Comparison of ENCODE assay signal across 13 cellular contexts in genomic region chr11:35177370-35177769, GRCh38. TPM values are rescaled to one million over a fixed set of nuclear protein-coding genes. Genes with fewer than 3 reads are reported as not detected.
DNase-seq lines count a peak whose midpoint lies in the region; ATAC-seq and TF ChIP-seq lines count a peak whose summit lies in the region.
"Had no signal": no experiment of that assay in that cellular context is flagged by ENCODE, and none has a peak within 500 bp of the region (broad histone marks: within the 10 kb centered on the region; RNA-seq: fewer than 3 reads in every experiment).

No MANE protein-coding gene starts in this region.

- no peak overlapping the region for H2AK5ac ChIP-seq in trophoblast cell (ENCODE audit: low read length)

- no peaks in the 10 kb centered on the region for H4K20me1 ChIP-seq in SK-N-SH (ENCODE audit: insufficient read depth)
- H4K20me1 ChIP-seq in Karpas-422 (ENCODE audit: insufficient read depth, low read depth, low read length), result no peaks in the 10 kb centered on the region

- no peaks in the 10 kb centered on the region for H3K9me3 ChIP-seq in SK-N-SH
- H3K9me3 ChIP-seq in trophoblast cell (ENCODE audit: insufficient read depth, low read depth, low read length), result no peaks in the 10 kb centered on the region
- no peaks in the 10 kb centered on the region for H3K9me3 ChIP-seq in Karpas-422 (ENCODE audit: low read length)
- H3K9me3 ChIP-seq: A549 had no signal

- no peak for TF ChIP-seq CTCF in SK-N-SH (IDR thresholded peaks at IDR 0.05)

- POLR2A ChIA-PET in SK-N-SH (lab: Yijun Ruan, JAX), result no interaction called here

- H3K23ac ChIP-seq in trophoblast cell (ENCODE audit: low read length), result peak overlapping the region; percentile 61

- H3K79me1 ChIP-seq in trophoblast cell (ENCODE audit: low read length), result no peaks in the 10 kb centered on the region

- TF ChIP-seq EP300 in SK-N-SH (IDR thresholded peaks at IDR 0.05; ENCODE audit: borderline replicate concordance in 1 of 2, low read depth in 1 of 2, low read length in 1 of 2), result no peak

- no peak overlapping the region for H2BK120ac ChIP-seq in trophoblast cell (ENCODE audit: insufficient read depth, low read length, poor library complexity)

- peaks cover 95% of the 10 kb centered on the region for H3K79me2 ChIP-seq in SK-N-SH (ENCODE audit: insufficient read depth)
- H3K79me2 ChIP-seq in trophoblast cell (ENCODE audit: control insufficient read depth, insufficient read depth, low read length, poor library complexity), result no peaks in the 10 kb centered on the region
- H3K79me2 ChIP-seq in Karpas-422 (ENCODE audit: low read length), result no peaks in the 10 kb centered on the region

- no peak overlapping the region for H3K4me3 Mint-ChIP-seq in activated naive CD8-positive, alpha-beta T cell treated with anti-CD3 and anti-CD28 coated beads, Interleukin-2, amount 50 U/mL, for 24 hours

- no peak for TF ChIP-seq RAD21 in SK-N-SH (IDR thresholded peaks at IDR 0.05; ENCODE audit: low read length)

- H3K9me2 ChIP-seq in SK-N-SH (no peaks in the 10 kb centered on the region), Karpas-422 (replicated peaks; ENCODE audit: insufficient read depth, low read length) (no peaks in the 10 kb centered on the region)

- H3K4me2 ChIP-seq in SK-N-SH, result no peak overlapping the region
- no peak overlapping the region for H3K4me2 ChIP-seq in trophoblast cell (ENCODE audit: low read length)
- H3K4me2 ChIP-seq in Karpas-422 (ENCODE audit: low read depth, low read length, poor library complexity, severe bottlenecking), result no peak overlapping the region

- WGBS in SK-N-SH (ENCODE audit: low lambda C conversion rate), result 95% methylated on average over 5 of the region's 5 CpGs
- WGBS in trophoblast cell (ENCODE audit: extremely low coverage, insufficient coverage, insufficient read length), result no CpG with 5 or more reads among the region's 5 CpGs

- H3K27ac Mint-ChIP-seq in activated naive CD8-positive, alpha-beta T cell treated with anti-CD3 and anti-CD28 coated beads, Interleukin-2, amount 50 U/mL, for 24 hours, result peak overlapping the region; percentile 93

- H3K18ac ChIP-seq in trophoblast cell (ENCODE audit: low read length), result no peak overlapping the region

- no peak overlapping the region for H2AFZ ChIP-seq in SK-N-SH (ENCODE audit: low read depth)
- H2AFZ ChIP-seq in trophoblast cell (ENCODE audit: insufficient read depth, low read length, poor library complexity), result no peak overlapping the region
- no peak overlapping the region for H2AFZ ChIP-seq in Karpas-422 (ENCODE audit: low read length)

- H4K91ac ChIP-seq in trophoblast cell (ENCODE audit: low read depth, low read length), result no peak overlapping the region

- peaks cover 90% of the 10 kb centered on the region for H3K4me1 Mint-ChIP-seq in activated naive CD8-positive, alpha-beta T cell treated with anti-CD3 and anti-CD28 coated beads, Interleukin-2, amount 50 U/mL, for 24 hours

- ATAC-seq in SK-N-SH treated with all-trans-retinoic acid at 6 μM for 48 hours (peak; percentile 30; the same call in 2 of the 3 replicates), Right ventricle myocardium inferior (no peak)
- ATAC-seq in activated naive CD8-positive, alpha-beta T cell treated with anti-CD3 and anti-CD28 coated beads, Interleukin-2, amount 50 U/mL, for 24 hours, result peak; percentile 85
- ATAC-seq: A549 had no signal

- H3K9ac ChIP-seq in SK-N-SH, result no peak overlapping the region
- no peak overlapping the region for H3K9ac ChIP-seq in trophoblast cell (ENCODE audit: low read length)
- H3K9ac ChIP-seq in Karpas-422 (ENCODE audit: low read length), result no peak overlapping the region

- H3K36me3 Mint-ChIP-seq in activated naive CD8-positive, alpha-beta T cell treated with anti-CD3 and anti-CD28 coated beads, Interleukin-2, amount 50 U/mL, for 24 hours (ENCODE audit: low read depth), result peaks cover 72% of the 10 kb centered on the region

- no peak for DNase-seq in SK-N-SH
- DNase-seq in NCI-H2107 (lab: John Stamatoyannopoulos, UW), result peak; percentile 50
- DNase-seq in activated naive CD8-positive, alpha-beta T cell treated with anti-CD3 and anti-CD28 coated beads, Interleukin-2, amount 50 U/mL, for 24 hours, result no peak
- DNase-seq in trophoblast cell, result no peak
- no peak for DNase-seq in NCI-H2171 treated with DMSO at 0.1 percent for 48 hours (lab: John Stamatoyannopoulos, UW)
- DNase-seq in Right ventricle myocardium inferior (ENCODE audit: missing footprints), result no peak
- no peak for DNase-seq in Karpas-422
- DNase-seq: effector CD4-positive, alpha-beta T cell; mammary epithelial cell; NCI-H1092 treated with DMSO at 0.1 percent for 48 hours; NK-92 treated with Interleukin-12 subunit alpha and Interleukin-12 subunit beta, amount 100 ng/mL, for 24 hours had no signal

- H3K4me1 ChIP-seq in SK-N-SH (ENCODE audit: control insufficient read depth in 1 of 2, insufficient read depth in 2 of 2, low read depth in 1 of 2, low read length in 1 of 2) (peaks cover 12 to 59% of the 10 kb centered on the region in 2 experiments), trophoblast cell (ENCODE audit: control insufficient read depth in 1 of 2, insufficient read depth in 2 of 2, low read length in 2 of 2) (peaks cover 0 to 7% of the 10 kb centered on the region in 2 experiments), Karpas-422 (ENCODE audit: low read length) (peaks cover 8% of the 10 kb centered on the region)

- H4K12ac ChIP-seq in trophoblast cell (ENCODE audit: low read depth, low read length), result no peak overlapping the region

- H3K4me3 ChIP-seq in SK-N-SH (ENCODE audit: low read depth in 2 of 2, low read length in 1 of 2) (no peak overlapping the region), trophoblast cell (ENCODE audit: low read depth, low read length) (no peak overlapping the region), Karpas-422 (ENCODE audit: low read length) (no peak overlapping the region)
- H3K4me3 ChIP-seq: A549 had no signal

- H3K14ac ChIP-seq in trophoblast cell (ENCODE audit: low read length), result no peak overlapping the region

- no peak overlapping the region for H3K27ac ChIP-seq in SK-N-SH (ENCODE audit: low read depth in 2 of 2, low read length in 1 of 2)
- no peak overlapping the region for H3K27ac ChIP-seq in trophoblast cell (ENCODE audit: low read depth, low read length)
- H3K27ac ChIP-seq in Karpas-422 (ENCODE audit: low read length), result no peak overlapping the region

- no peak overlapping the region for H3K4ac ChIP-seq in trophoblast cell (ENCODE audit: low read depth, low read length)

- H3K36me3 ChIP-seq in SK-N-SH (replicated peaks in 1 of 2; ENCODE audit: control insufficient read depth in 1 of 2, insufficient read depth in 2 of 2, low read length in 1 of 2), result peaks cover 21 to 55% of the 10 kb centered on the region in 2 experiments
- H3K36me3 ChIP-seq in trophoblast cell (ENCODE audit: control insufficient read depth in 1 of 2, insufficient read depth in 2 of 2, low read length in 2 of 2), result no peaks in the 10 kb centered on the region
- no peaks in the 10 kb centered on the region for H3K36me3 ChIP-seq in Karpas-422 (ENCODE audit: insufficient read depth, low read length)

- CTCF ChIA-PET in SK-N-SH (lab: Yijun Ruan, JAX), result interaction anchor here (1.9 to 2.0 kb wide), 2 partner anchors 60 to 251 kb away, joined by 5 to 6 read pairs; no protein-coding TSS in a partner anchor

- H3K27me3 Mint-ChIP-seq in activated naive CD8-positive, alpha-beta T cell treated with anti-CD3 and anti-CD28 coated beads, Interleukin-2, amount 50 U/mL, for 24 hours, result no peaks in the 10 kb centered on the region

- H2BK12ac ChIP-seq in trophoblast cell (ENCODE audit: low read length), result no peak overlapping the region

- H3K9me3 Mint-ChIP-seq in activated naive CD8-positive, alpha-beta T cell treated with anti-CD3 and anti-CD28 coated beads, Interleukin-2, amount 50 U/mL, for 24 hours, result peaks cover 4% of the 10 kb centered on the region

- no peak overlapping the region for H4K8ac ChIP-seq in trophoblast cell (ENCODE audit: low read depth, low read length)

- H3K27me3 ChIP-seq in SK-N-SH (ENCODE audit: insufficient read depth) (no peaks in the 10 kb centered on the region), trophoblast cell (ENCODE audit: insufficient read depth, low read length) (no peaks in the 10 kb centered on the region), Karpas-422 (ENCODE audit: low read length) (no peaks in the 10 kb centered on the region)

- no peak overlapping the region for H2BK5ac ChIP-seq in trophoblast cell (ENCODE audit: low read depth, low read length, poor library complexity)

- intact Hi-C loops in Right ventricle myocardium inferior (cut with DNase I), result no loop called here

- peaks cover 60% of the 10 kb centered on the region for H3F3A ChIP-seq in SK-N-SH (replicated peaks; ENCODE audit: insufficient read depth)

TF ChIP-seq in SK-N-SH treated with all-trans-retinoic acid at 6 μM for 48 hours, 23 proteins besides CTCF, POLR2A, EP300 and RAD21 (continues in another document):
- TF ChIP-seq ZC3H10 (CRISPR knock-in tag; IDR thresholded peaks at IDR 0.05), result no peak
- TF ChIP-seq PPARA (CRISPR knock-in tag; IDR thresholded peaks at IDR 0.05; ENCODE audit: borderline replicate concordance), result no peak

TF ChIP-seq in SK-N-SH, 30 proteins besides CTCF, POLR2A, EP300 and RAD21 (continues in another document):
- TF ChIP-seq RCOR1 (IDR thresholded peaks at IDR 0.05; ENCODE audit: low read length) (no peak), TCF12 (IDR thresholded peaks at IDR 0.05) (no peak), NFIC (IDR thresholded peaks at IDR 0.05; ENCODE audit: borderline replicate concordance) (no peak), PBX3 (IDR thresholded peaks at IDR 0.05) (no peak), FOXM1 (IDR thresholded peaks at IDR 0.05; ENCODE audit: low read depth) (no peak), MEF2A (IDR thresholded peaks at IDR 0.05; ENCODE audit: borderline replicate concordance, low read depth) (no peak), ELF1 (IDR thresholded peaks at IDR 0.05) (no peak)

RNA-seq across cellular contexts. Expression of gene CD44, which starts 38.4 kb away (rescaled TPM):
- polyA plus RNA-seq in SK-N-SH (2012; rRNA removed), result 457 and 550 TPM in 2 replicates
- 360 and 443 TPM in 2 replicates for polyA plus RNA-seq in SK-N-SH (2012; cell fraction: cytosol; rRNA removed)
- 271 and 426 TPM in 2 replicates for polyA plus RNA-seq in SK-N-SH (2012; cell fraction: nucleus; rRNA removed)
- polyA plus RNA-seq in trophoblast cell (2013), result 15.1 and 16.7 TPM in 2 replicates
- total RNA-seq in Right ventricle myocardium inferior, result 19.9 TPM
- total RNA-seq in Karpas-422 (2014; rRNA removed; shearing (Covaris generic); ENCODE audit: low replicate concordance), result 0.58 and 0.86 TPM in 2 replicates

Comparison
In these comparisons a context has a peak if more than half of its experiments do, and no peak if none do; other contexts are left out.
1. RNA of gene CD44, which starts 38.4 kb away (total RNA-seq): 19.9 TPM in Right ventricle myocardium inferior (single experiment); 0.58 to 0.86 TPM in Karpas-422; every median in the first group is over 10 times any median in the second.